Comparison of ENCODE assay signal across 8 cellular contexts in the genomic region with DNA sequence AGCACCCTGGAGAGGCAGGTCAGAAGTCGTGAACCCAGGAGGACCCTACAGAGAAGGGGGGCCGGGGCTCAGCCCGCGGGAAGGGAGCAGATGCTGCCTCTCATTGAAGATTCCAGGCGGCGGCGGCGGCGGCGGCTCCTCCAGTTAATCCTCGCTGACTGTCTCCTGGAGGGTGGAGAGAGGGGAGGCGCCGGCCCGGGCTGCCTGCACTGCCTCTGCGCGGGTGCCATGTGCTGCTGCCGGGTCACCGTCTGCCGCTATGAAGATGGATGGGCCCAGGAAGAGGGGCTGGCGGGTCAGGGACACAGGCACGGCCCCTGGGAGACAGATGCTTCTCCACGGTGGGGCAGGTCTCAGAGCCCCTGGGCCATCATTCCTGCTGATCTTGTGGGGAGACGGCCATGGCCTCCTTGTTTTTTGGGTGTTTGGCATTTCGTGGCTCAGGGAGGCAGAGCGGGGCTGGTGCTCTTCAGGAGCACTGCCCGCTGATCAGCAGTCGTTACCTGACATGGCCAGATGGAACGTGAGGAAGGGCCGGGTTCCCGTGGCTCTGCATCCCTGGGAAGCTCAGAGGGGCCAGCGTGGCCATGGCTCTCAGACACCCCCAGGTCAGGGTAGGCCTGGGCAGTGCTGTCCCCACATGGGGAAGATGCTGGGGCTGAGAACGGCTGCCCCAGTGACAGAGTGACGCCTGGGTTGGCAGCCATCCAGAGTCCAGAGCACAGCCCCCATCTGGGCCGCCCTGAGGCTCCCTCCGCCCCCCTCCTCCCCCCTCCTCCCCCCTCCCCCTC. TPM values are rescaled to one million over a fixed set of nuclear protein-coding genes. Genes with fewer than 3 reads are reported as not detected.
DNase-seq lines count a peak whose midpoint lies in the region; ATAC-seq lines count a peak whose summit lies in the region.

No MANE protein-coding gene starts in this region.

- peaks cover 32% of the 10 kb centered on the region for H3K4me1 Mint-ChIP-seq in stimulated activated naive CD8-positive, alpha-beta T cell treated with anti-CD3 and anti-CD28 coated beads, Interleukin-15, amount 100 ng/mL, for 72 hours
- H3K4me1 Mint-ChIP-seq in activated T-helper 1 cell treated with anti-CD3 and anti-CD28 coated beads, Interleukin-12 subunit alpha, Interleukin-12 subunit beta, Interleukin-2, Interleukin-4 antibody, amounts not matched to agents 30 ng/mL and 10 ng/mL and 1 ng/mL, durations not matched to agents 14 hours and 24 hours and 36 hours (ENCODE audit: low read depth): no peaks in the 10 kb centered on the region

- no peak overlapping the region for H3K9ac ChIP-seq in adipocyte (ENCODE audit: low read length)

- H3K36me3 ChIP-seq in adipocyte (ENCODE audit: control insufficient read depth, insufficient read depth, low read length, severe bottlenecking): peaks cover 43% of the 10 kb centered on the region

- peak; percentile 56 for ATAC-seq in stimulated activated naive CD8-positive, alpha-beta T cell treated with anti-CD3 and anti-CD28 coated beads, Interleukin-15, amount 100 ng/mL, for 72 hours

- intact Hi-C loops in activated T-helper 1 cell treated with anti-CD3 and anti-CD28 coated beads, Interleukin-12 subunit alpha, Interleukin-12 subunit beta, Interleukin-2, Interleukin-4 antibody, amounts not matched to agents 30 ng/mL and 10 ng/mL and 1 ng/mL, durations not matched to agents 14 hours and 24 hours and 36 hours (cut with micrococcal nuclease): no loop called here

- H3K27me3 ChIP-seq in adipocyte (replicated peaks; ENCODE audit: control insufficient read depth, insufficient read depth, low read length): no peaks in the 10 kb centered on the region

- H3K4me1 ChIP-seq in adipocyte (ENCODE audit: control insufficient read depth, insufficient read depth, low read length): peaks cover 16% of the 10 kb centered on the region

- H3K4me3 ChIP-seq in adipocyte (ENCODE audit: low read length): no peak overlapping the region

- no peaks in the 10 kb centered on the region for H3K9me3 ChIP-seq in adipocyte (ENCODE audit: control insufficient read depth, low read length)

- peak; percentile 95 for DNase-seq in DMS 273 (lab: John Stamatoyannopoulos, UW; ENCODE audit: unreplicated experiment)
- DNase-seq in M059J (ENCODE audit: low read depth): peak; percentile 19
- peak; percentile 36 for DNase-seq in adipocyte (ENCODE audit: low read depth)
- peak; percentile 65 for DNase-seq in hepatic stellate cell (ENCODE audit: low spot score)
- DNase-seq in stimulated activated naive CD8-positive, alpha-beta T cell treated with anti-CD3 and anti-CD28 coated beads, Interleukin-15, amount 100 ng/mL, for 72 hours: no peak
- DNase-seq in activated T-helper 1 cell treated with anti-CD3 and anti-CD28 coated beads, Interleukin-12 subunit alpha, Interleukin-12 subunit beta, Interleukin-2, Interleukin-4 antibody, amounts not matched to agents 30 ng/mL and 10 ng/mL and 1 ng/mL, durations not matched to agents 14 hours and 24 hours and 36 hours (ENCODE audit: low spot score): no peak
- no peak for DNase-seq in LoVo (ENCODE audit: low spot score)
- DNase-seq in NCI-H1048 (lab: John Stamatoyannopoulos, UW): no peak

- H3K27me3 Mint-ChIP-seq in stimulated activated naive CD8-positive, alpha-beta T cell treated with anti-CD3 and anti-CD28 coated beads, Interleukin-15, amount 100 ng/mL, for 72 hours: no peaks in the 10 kb centered on the region
- H3K27me3 Mint-ChIP-seq in activated T-helper 1 cell treated with anti-CD3 and anti-CD28 coated beads, Interleukin-12 subunit alpha, Interleukin-12 subunit beta, Interleukin-2, Interleukin-4 antibody, amounts not matched to agents 30 ng/mL and 10 ng/mL and 1 ng/mL, durations not matched to agents 14 hours and 24 hours and 36 hours (ENCODE audit: insufficient read depth): no peaks in the 10 kb centered on the region

- H3K9me3 Mint-ChIP-seq in stimulated activated naive CD8-positive, alpha-beta T cell treated with anti-CD3 and anti-CD28 coated beads, Interleukin-15, amount 100 ng/mL, for 72 hours: no peaks in the 10 kb centered on the region
- H3K9me3 Mint-ChIP-seq in activated T-helper 1 cell treated with anti-CD3 and anti-CD28 coated beads, Interleukin-12 subunit alpha, Interleukin-12 subunit beta, Interleukin-2, Interleukin-4 antibody, amounts not matched to agents 30 ng/mL and 10 ng/mL and 1 ng/mL, durations not matched to agents 14 hours and 24 hours and 36 hours: no peaks in the 10 kb centered on the region

- peak overlapping the region in 1 of 2 donors; percentile 59 for H3K27ac Mint-ChIP-seq in stimulated activated naive CD8-positive, alpha-beta T cell treated with anti-CD3 and anti-CD28 coated beads, Interleukin-15, amount 100 ng/mL, for 72 hours
- H3K27ac Mint-ChIP-seq in activated T-helper 1 cell treated with anti-CD3 and anti-CD28 coated beads, Interleukin-12 subunit alpha, Interleukin-12 subunit beta, Interleukin-2, Interleukin-4 antibody, amounts not matched to agents 30 ng/mL and 10 ng/mL and 1 ng/mL, durations not matched to agents 14 hours and 24 hours and 36 hours: no peak overlapping the region

- H3K36me3 Mint-ChIP-seq in activated T-helper 1 cell treated with anti-CD3 and anti-CD28 coated beads, Interleukin-12 subunit alpha, Interleukin-12 subunit beta, Interleukin-2, Interleukin-4 antibody, amounts not matched to agents 30 ng/mL and 10 ng/mL and 1 ng/mL, durations not matched to agents 14 hours and 24 hours and 36 hours (ENCODE audit: low read depth): peaks cover 1% of the 10 kb centered on the region

- H3K4me3 Mint-ChIP-seq in stimulated activated naive CD8-positive, alpha-beta T cell treated with anti-CD3 and anti-CD28 coated beads, Interleukin-15, amount 100 ng/mL, for 72 hours: no peak overlapping the region
- no peak overlapping the region for H3K4me3 Mint-ChIP-seq in activated T-helper 1 cell treated with anti-CD3 and anti-CD28 coated beads, Interleukin-12 subunit alpha, Interleukin-12 subunit beta, Interleukin-2, Interleukin-4 antibody, amounts not matched to agents 30 ng/mL and 10 ng/mL and 1 ng/mL, durations not matched to agents 14 hours and 24 hours and 36 hours

RNA-seq across cellular contexts. Expression of a gene that starts 36.1 kb away (rescaled TPM):
- 27.0 and 32.5 TPM in 2 replicates for total RNA-seq in M059J (2014; rRNA removed; shearing (Covaris generic))
- 87.2 and 91.1 TPM in 2 replicates for total RNA-seq in activated T-helper 1 cell treated with anti-CD3 and anti-CD28 coated beads, Interleukin-12 subunit alpha, Interleukin-12 subunit beta, Interleukin-2, Interleukin-4 antibody, amounts not matched to agents 30 ng/mL and 10 ng/mL and 1 ng/mL, durations not matched to agents 14 hours and 24 hours and 36 hours

RNA-seq across cellular contexts. Expression of a gene that starts 39.5 kb away (rescaled TPM):
- 11.7 and 15.2 TPM in 2 replicates for total RNA-seq in M059J (2014; rRNA removed; shearing (Covaris generic))
- total RNA-seq in activated T-helper 1 cell treated with anti-CD3 and anti-CD28 coated beads, Interleukin-12 subunit alpha, Interleukin-12 subunit beta, Interleukin-2, Interleukin-4 antibody, amounts not matched to agents 30 ng/mL and 10 ng/mL and 1 ng/mL, durations not matched to agents 14 hours and 24 hours and 36 hours: 35.2 and 35.3 TPM in 2 replicates

Comparison
In these comparisons a context has a peak if more than half of its experiments do, and no peak if none do; other contexts are left out.
1. DNase-seq: peak in DMS 273 (single experiment), M059J (single experiment), adipocyte (single experiment) and hepatic stellate cell (single experiment); none in stimulated activated naive CD8-positive, alpha-beta T cell treated with anti-CD3 and anti-CD28 coated beads, Interleukin-15, amount 100 ng/mL, for 72 hours (0 of 2), activated T-helper 1 cell treated with anti-CD3 and anti-CD28 coated beads, Interleukin-12 subunit alpha, Interleukin-12 subunit beta, Interleukin-2, Interleukin-4 antibody, amounts not matched to agents 30 ng/mL and 10 ng/mL and 1 ng/mL, durations not matched to agents 14 hours and 24 hours and 36 hours (single experiment), LoVo (single experiment) and NCI-H1048 (single experiment).